Comparison of ENCODE assay signal across 1 cellular context in the genomic region with DNA sequence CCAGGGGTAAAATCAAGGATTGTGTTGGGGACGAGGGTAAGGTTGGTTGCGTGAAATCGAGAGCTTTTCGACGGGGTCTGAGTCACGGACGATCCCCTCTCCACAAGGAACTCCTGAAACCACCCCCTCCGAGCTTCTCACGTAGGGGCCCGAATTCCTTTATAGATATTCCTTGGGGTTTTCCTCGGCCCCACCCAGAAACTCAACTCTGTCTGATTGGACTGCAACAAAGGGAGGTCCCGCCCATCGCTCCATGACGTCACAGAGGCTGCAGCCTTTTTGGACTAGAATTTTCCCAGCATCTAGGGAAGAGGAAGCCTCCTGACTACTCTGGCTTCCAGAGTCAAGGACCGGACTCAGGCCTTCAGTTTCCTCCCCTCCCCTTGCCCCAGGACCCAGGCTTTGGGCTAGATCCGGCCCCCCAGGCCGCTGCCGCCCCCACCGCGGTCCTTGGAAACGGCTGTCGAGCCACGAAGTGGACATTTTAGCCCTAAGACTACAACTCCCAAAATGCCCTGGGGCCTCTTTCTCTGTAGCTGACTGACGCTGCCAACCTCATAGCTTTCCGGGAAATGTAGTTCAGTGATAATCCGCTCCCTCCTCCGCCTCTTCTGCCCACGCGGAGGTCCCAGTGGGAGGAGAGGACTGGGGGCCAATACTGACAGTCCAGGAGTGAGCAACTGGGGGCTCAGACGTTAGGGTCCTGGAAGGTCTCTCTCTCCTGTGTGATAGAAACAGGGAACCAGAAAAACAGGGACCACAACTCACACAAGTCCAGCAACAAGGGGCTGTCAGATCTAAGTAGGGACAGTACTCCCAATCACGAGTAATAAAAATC.
A peak's percentile ranks its signal among the peaks of the same experiment; 100 is the strongest.
TF ChIP-seq lines count a peak whose summit lies in the region.

A gene (minus strand): TSS at position 172 of the 838 bp plus-strand sequence. CDS start 1,050 bp downstream, outside the sequence.

TF ChIP-seq in K562, 482 proteins besides CTCF, POLR2A, EP300 and RAD21 (continued from another document):
- TF ChIP-seq, protein P1, sequence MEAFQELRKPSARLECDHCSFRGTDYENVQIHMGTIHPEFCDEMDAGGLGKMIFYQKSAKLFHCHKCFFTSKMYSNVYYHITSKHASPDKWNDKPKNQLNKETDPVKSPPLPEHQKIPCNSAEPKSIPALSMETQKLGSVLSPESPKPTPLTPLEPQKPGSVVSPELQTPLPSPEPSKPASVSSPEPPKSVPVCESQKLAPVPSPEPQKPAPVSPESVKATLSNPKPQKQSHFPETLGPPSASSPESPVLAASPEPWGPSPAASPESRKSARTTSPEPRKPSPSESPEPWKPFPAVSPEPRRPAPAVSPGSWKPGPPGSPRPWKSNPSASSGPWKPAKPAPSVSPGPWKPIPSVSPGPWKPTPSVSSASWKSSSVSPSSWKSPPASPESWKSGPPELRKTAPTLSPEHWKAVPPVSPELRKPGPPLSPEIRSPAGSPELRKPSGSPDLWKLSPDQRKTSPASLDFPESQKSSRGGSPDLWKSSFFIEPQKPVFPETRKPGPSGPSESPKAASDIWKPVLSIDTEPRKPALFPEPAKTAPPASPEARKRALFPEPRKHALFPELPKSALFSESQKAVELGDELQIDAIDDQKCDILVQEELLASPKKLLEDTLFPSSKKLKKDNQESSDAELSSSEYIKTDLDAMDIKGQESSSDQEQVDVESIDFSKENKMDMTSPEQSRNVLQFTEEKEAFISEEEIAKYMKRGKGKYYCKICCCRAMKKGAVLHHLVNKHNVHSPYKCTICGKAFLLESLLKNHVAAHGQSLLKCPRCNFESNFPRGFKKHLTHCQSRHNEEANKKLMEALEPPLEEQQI (IDR thresholded peaks at IDR 0.05) = no peak
- TF ChIP-seq U2AF2 (optimal IDR thresholded peaks at IDR 0.05; ENCODE audit: low read depth, low read length) (no peak), CHCHD3 (CRISPR knock-in tag; IDR thresholded peaks at IDR 0.05) (no peak), EP400 (IDR thresholded peaks at IDR 0.05) (0 out of 2 replicates have a peak, but pooled peaks have one; percentile 42), HNRNPH1 (optimal IDR thresholded peaks at IDR 0.05; ENCODE audit: low read depth, low read length) (no peak), CC2D1A (IDR thresholded peaks at IDR 0.05) (no peak), HMGN3 (IDR thresholded peaks at IDR 0.05; ENCODE audit: borderline replicate concordance, extremely low read depth, insufficient read length, low read depth, low read length) (no peak), RFX5 (IDR thresholded peaks at IDR 0.05; ENCODE audit: low read depth, low read length) (no peak), XRCC4 (IDR thresholded peaks at IDR 0.05; ENCODE audit: extremely low read depth, insufficient read depth, insufficient read length) (no peak), KAT7 (CRISPR knock-in tag; IDR thresholded peaks at IDR 0.05; ENCODE audit: borderline replicate concordance) (no peak), ZNF133 (CRISPR knock-in tag; IDR thresholded peaks at IDR 0.05) (no peak), PPARD (CRISPR knock-in tag; IDR thresholded peaks at IDR 0.05) (no peak), HOXB6 (CRISPR knock-in tag; IDR thresholded peaks at IDR 0.05; ENCODE audit: borderline replicate concordance) (no peak), ZKSCAN3 (CRISPR knock-in tag; IDR thresholded peaks at IDR 0.05) (no peak), NR4A1 (CRISPR knock-in tag; IDR thresholded peaks at IDR 0.05) (no peak), NR4A1 (tag; IDR thresholded peaks at IDR 0.05) (no peak), ZNF766 (CRISPR knock-in tag; conservative IDR thresholded peaks at IDR 0.05) (peak; percentile 95), ZNF3 (CRISPR knock-in tag; IDR thresholded peaks at IDR 0.05) (no peak), ZNF175 (CRISPR knock-in tag; IDR thresholded peaks at IDR 0.05; ENCODE audit: low read depth) (peak; percentile 71; the same call in 1 of the 2 replicates), ZSCAN29 (IDR thresholded peaks at IDR 0.05) (no peak), SRF (CRISPR knock-in tag; IDR thresholded peaks at IDR 0.05) (no peak)
- TF ChIP-seq, protein P2, sequence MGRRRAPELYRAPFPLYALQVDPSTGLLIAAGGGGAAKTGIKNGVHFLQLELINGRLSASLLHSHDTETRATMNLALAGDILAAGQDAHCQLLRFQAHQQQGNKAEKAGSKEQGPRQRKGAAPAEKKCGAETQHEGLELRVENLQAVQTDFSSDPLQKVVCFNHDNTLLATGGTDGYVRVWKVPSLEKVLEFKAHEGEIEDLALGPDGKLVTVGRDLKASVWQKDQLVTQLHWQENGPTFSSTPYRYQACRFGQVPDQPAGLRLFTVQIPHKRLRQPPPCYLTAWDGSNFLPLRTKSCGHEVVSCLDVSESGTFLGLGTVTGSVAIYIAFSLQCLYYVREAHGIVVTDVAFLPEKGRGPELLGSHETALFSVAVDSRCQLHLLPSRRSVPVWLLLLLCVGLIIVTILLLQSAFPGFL (CRISPR knock-in tag; IDR thresholded peaks at IDR 0.05) = no peak
- TF ChIP-seq, protein P3, sequence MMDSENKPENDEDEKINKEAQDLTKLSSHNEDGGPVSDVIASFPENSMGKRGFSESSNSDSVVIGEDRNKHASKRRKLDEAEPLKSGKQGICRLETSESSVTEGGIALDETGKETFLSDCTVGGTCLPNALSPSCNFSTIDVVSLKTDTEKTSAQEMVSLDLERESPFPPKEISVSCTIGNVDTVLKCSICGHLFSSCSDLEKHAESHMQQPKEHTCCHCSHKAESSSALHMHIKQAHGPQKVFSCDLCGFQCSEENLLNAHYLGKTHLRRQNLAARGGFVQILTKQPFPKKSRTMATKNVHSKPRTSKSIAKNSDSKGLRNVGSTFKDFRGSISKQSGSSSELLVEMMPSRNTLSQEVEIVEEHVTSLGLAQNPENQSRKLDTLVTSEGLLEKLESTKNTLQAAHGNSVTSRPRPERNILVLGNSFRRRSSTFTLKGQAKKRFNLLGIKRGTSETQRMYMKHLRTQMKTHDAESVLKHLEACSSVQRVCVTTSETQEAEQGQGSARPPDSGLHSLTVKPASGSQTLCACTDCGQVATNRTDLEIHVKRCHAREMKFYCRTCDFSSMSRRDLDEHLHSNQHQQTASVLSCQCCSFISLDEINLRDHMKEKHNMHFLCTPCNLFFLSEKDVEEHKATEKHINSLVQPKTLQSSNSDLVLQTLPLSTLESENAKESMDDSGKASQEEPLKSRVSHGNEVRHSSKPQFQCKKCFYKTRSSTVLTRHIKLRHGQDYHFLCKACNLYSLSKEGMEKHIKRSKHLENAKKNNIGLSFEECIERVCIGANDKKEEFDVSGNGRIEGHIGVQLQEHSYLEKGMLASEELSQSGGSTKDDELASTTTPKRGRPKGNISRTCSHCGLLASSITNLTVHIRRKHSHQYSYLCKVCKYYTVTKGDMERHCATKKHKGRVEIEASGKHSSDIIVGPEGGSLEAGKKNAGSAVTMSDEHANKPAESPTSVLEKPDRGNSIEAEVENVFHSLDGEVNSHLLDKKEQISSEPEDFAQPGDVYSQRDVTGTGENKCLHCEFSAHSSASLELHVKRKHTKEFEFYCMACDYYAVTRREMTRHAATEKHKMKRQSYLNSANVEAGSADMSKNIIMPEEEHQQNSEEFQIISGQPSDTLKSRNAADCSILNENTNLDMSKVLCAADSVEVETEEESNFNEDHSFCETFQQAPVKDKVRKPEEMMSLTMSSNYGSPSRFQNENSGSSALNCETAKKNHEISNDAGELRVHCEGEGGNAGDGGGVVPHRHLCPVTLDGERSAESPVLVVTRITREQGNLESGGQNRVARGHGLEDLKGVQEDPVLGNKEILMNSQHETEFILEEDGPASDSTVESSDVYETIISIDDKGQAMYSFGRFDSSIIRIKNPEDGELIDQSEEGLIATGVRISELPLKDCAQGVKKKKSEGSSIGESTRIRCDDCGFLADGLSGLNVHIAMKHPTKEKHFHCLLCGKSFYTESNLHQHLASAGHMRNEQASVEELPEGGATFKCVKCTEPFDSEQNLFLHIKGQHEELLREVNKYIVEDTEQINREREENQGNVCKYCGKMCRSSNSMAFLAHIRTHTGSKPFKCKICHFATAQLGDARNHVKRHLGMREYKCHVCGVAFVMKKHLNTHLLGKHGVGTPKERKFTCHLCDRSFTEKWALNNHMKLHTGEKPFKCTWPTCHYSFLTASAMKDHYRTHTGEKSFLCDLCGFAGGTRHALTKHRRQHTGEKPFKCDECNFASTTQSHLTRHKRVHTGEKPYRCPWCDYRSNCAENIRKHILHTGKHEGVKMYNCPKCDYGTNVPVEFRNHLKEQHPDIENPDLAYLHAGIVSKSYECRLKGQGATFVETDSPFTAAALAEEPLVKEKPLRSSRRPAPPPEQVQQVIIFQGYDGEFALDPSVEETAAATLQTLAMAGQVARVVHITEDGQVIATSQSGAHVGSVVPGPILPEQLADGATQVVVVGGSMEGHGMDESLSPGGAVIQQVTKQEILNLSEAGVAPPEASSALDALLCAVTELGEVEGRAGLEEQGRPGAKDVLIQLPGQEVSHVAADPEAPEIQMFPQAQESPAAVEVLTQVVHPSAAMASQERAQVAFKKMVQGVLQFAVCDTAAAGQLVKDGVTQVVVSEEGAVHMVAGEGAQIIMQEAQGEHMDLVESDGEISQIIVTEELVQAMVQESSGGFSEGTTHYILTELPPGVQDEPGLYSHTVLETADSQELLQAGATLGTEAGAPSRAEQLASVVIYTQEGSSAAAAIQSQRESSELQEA (IDR thresholded peaks at IDR 0.05; ENCODE audit: low read depth) = no peak
- TF ChIP-seq, protein P4, sequence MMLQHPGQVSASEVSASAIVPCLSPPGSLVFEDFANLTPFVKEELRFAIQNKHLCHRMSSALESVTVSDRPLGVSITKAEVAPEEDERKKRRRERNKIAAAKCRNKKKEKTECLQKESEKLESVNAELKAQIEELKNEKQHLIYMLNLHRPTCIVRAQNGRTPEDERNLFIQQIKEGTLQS (IDR thresholded peaks at IDR 0.05) = peak; percentile 88
- TF ChIP-seq, protein P4 (CRISPR knock-in tag; conservative IDR thresholded peaks at IDR 0.05) = no peak
- TF ChIP-seq, protein P5, sequence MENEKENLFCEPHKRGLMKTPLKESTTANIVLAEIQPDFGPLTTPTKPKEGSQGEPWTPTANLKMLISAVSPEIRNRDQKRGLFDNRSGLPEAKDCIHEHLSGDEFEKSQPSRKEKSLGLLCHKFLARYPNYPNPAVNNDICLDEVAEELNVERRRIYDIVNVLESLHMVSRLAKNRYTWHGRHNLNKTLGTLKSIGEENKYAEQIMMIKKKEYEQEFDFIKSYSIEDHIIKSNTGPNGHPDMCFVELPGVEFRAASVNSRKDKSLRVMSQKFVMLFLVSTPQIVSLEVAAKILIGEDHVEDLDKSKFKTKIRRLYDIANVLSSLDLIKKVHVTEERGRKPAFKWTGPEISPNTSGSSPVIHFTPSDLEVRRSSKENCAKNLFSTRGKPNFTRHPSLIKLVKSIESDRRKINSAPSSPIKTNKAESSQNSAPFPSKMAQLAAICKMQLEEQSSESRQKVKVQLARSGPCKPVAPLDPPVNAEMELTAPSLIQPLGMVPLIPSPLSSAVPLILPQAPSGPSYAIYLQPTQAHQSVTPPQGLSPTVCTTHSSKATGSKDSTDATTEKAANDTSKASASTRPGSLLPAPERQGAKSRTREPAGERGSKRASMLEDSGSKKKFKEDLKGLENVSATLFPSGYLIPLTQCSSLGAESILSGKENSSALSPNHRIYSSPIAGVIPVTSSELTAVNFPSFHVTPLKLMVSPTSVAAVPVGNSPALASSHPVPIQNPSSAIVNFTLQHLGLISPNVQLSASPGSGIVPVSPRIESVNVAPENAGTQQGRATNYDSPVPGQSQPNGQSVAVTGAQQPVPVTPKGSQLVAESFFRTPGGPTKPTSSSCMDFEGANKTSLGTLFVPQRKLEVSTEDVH (IDR thresholded peaks at IDR 0.05; ENCODE audit: low read depth, partially characterized antibody) = peak; percentile 41
- TF ChIP-seq, protein P6, sequence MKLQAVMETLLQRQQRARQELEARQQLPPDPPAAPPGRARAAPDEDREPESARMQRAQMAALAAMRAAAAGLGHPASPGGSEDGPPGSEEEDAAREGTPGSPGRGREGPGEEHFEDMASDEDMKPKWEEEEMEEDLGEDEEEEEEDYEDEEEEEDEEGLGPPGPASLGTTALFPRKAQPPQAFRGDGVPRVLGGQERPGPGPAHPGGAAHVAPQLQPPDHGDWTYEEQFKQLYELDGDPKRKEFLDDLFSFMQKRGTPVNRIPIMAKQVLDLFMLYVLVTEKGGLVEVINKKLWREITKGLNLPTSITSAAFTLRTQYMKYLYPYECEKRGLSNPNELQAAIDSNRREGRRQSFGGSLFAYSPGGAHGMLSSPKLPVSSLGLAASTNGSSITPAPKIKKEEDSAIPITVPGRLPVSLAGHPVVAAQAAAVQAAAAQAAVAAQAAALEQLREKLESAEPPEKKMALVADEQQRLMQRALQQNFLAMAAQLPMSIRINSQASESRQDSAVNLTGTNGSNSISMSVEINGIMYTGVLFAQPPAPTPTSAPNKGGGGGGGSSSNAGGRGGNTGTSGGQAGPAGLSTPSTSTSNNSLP (IDR thresholded peaks at IDR 0.05; ENCODE audit: borderline replicate concordance, low read depth, low read length) = no peak
